ENCODE assay signal across 14 cellular contexts in genomic region chr17:59353936-59354755, GRCh38. TPM values are rescaled to one million over a fixed set of nuclear protein-coding genes. Genes with fewer than 3 reads are reported as not detected.
DNase-seq lines count a peak whose midpoint lies in the region; ATAC-seq, FAIRE-seq and TF ChIP-seq lines count a peak whose summit lies in the region.
"Had no signal": no experiment of that assay in that cellular context is flagged by ENCODE, and none has a peak within 500 bp of the region (broad histone marks: within the 10 kb centered on the region; RNA-seq: fewer than 3 reads in every experiment).

No MANE protein-coding gene starts in this region.

- H3K79me2 ChIP-seq in GM23338 (replicated peaks; ENCODE audit: insufficient read depth): 0 out of 2 replicates have a peak, but pooled peaks cover 2% of the 10 kb centered on the region

- no peak overlapping the region for H2AFZ ChIP-seq in GM23338

- peak overlapping the region; percentile 9; the same call in 1 of the 2 replicates for H3K27ac Mint-ChIP-seq in GM23338
- peak overlapping the region; percentile 79 for H3K27ac Mint-ChIP-seq in stimulated activated effector memory CD8-positive, alpha-beta T cell treated with anti-CD3 and anti-CD28 coated beads, Interleukin-12 subunit alpha, Interleukin-12 subunit beta, amount 100 ng/mL, for 72 hours
- H3K27ac Mint-ChIP-seq: activated T-cell treated with anti-CD3 and anti-CD28 coated beads, Interleukin-2, amount 50 U/mL, for 72 hours had no signal

- no peak overlapping the region for H3K4me3 ChIP-seq in GM23338
- H3K4me3 ChIP-seq: SK-N-MC had no signal

- ATAC-seq in GM23338 (peak; percentile 75), Right ventricle myocardium superior (ENCODE audit: poor library complexity) (peak; percentile 23)
- ATAC-seq in stimulated activated effector memory CD8-positive, alpha-beta T cell treated with anti-CD3 and anti-CD28 coated beads, Interleukin-12 subunit alpha, Interleukin-12 subunit beta, amount 100 ng/mL, for 72 hours: no peak

- H3K4me1 Mint-ChIP-seq in GM23338: peaks cover 23% of the 10 kb centered on the region
- peaks cover 65% of the 10 kb centered on the region for H3K4me1 Mint-ChIP-seq in stimulated activated effector memory CD8-positive, alpha-beta T cell treated with anti-CD3 and anti-CD28 coated beads, Interleukin-12 subunit alpha, Interleukin-12 subunit beta, amount 100 ng/mL, for 72 hours

- peaks cover 10% of the 10 kb centered on the region for H3K36me3 Mint-ChIP-seq in GM23338 (ENCODE audit: low read depth)
- H3K36me3 Mint-ChIP-seq in stimulated activated effector memory CD8-positive, alpha-beta T cell treated with anti-CD3 and anti-CD28 coated beads, Interleukin-12 subunit alpha, Interleukin-12 subunit beta, amount 100 ng/mL, for 72 hours: peaks cover 14% of the 10 kb centered on the region

- TF ChIP-seq POLR2A in GM12891 (IDR thresholded peaks at IDR 0.05; ENCODE audit: low read depth, low read length): no peak

- peaks cover 2% of the 10 kb centered on the region for H3K27me3 Mint-ChIP-seq in GM23338 (ENCODE audit: insufficient read depth, low read depth, poor library complexity)
- H3K27me3 Mint-ChIP-seq: brain had no signal

- TF ChIP-seq CTCF in GM23338 (conservative IDR thresholded peaks at IDR 0.05; ENCODE audit: low read depth in 2 of 2): no peak

- H3F3A ChIP-seq in GM23338 (replicated peaks; ENCODE audit: low read depth): no peaks in the 10 kb centered on the region

- FAIRE-seq in GM12891 (lab: Jason Lieb, UNC): no peak

- DNase-seq in GM23338 (ENCODE audit: low spot score) (peak; percentile 60), NCI-H345 (lab: John Stamatoyannopoulos, UW) (peak; percentile 76), Right ventricle myocardium superior (no peak), cortex of kidney (lab: John Stamatoyannopoulos, UW) (no peak), GM12891 (ENCODE audit: insufficient read length, low spot score) (no peak), amniotic stem cell (lab: John Stamatoyannopoulos, UW) (no peak)
- DNase-seq in stimulated activated effector memory CD8-positive, alpha-beta T cell treated with anti-CD3 and anti-CD28 coated beads, Interleukin-12 subunit alpha, Interleukin-12 subunit beta, amount 100 ng/mL, for 72 hours (ENCODE audit: low spot score in 2 of 2): no peak
- no peak for DNase-seq in activated CD8-positive, alpha-beta memory T cell treated with anti-CD3 and anti-CD28 coated beads, Interleukin-2, amount 50 U/mL, for 48 hours
- DNase-seq: activated CD4-positive, alpha-beta T cell treated with anti-CD3 and anti-CD28 coated beads for 1 hour; activated T-cell treated with anti-CD3 and anti-CD28 coated beads, Interleukin-2, amount 50 U/mL, for 72 hours; NK-92 treated with Interleukin-12 subunit alpha and Interleukin-12 subunit beta, amount 100 ng/mL, for 24 hours; stimulated activated CD4-positive, alpha-beta T cell treated with anti-CD3 and anti-CD28 coated beads, Interleukin-2, amount 100 ng/mL, for 48 hours had no signal

- H3K4me3 Mint-ChIP-seq in GM23338: no peak overlapping the region; the same call in 2 of the 3 replicates
- no peak overlapping the region for H3K4me3 Mint-ChIP-seq in stimulated activated effector memory CD8-positive, alpha-beta T cell treated with anti-CD3 and anti-CD28 coated beads, Interleukin-12 subunit alpha, Interleukin-12 subunit beta, amount 100 ng/mL, for 72 hours
- H3K4me3 Mint-ChIP-seq: brain had no signal

- H3K9me2 ChIP-seq in GM23338 (ENCODE audit: insufficient read depth): peaks cover 15% of the 10 kb centered on the region; the same call in 1 of the 2 replicates

- no peaks in the 10 kb centered on the region for H4K20me1 ChIP-seq in GM23338 (replicated peaks; ENCODE audit: insufficient read depth)

- no peaks in the 10 kb centered on the region for H3K27me3 ChIP-seq in GM23338 (ENCODE audit: insufficient read depth)

- peak overlapping the region; percentile 23; the same call in 1 of the 2 replicates for H3K4me2 ChIP-seq in GM23338

- peaks cover 10% of the 10 kb centered on the region for H3K4me1 ChIP-seq in GM23338 (ENCODE audit: insufficient read depth)

- H3K27ac ChIP-seq in GM23338 (ENCODE audit: low read depth): 0 out of 2 replicates have a peak overlapping the region, but pooled peaks have one; percentile 28
- H3K27ac ChIP-seq: SK-N-MC had no signal

- H3K9me3 Mint-ChIP-seq in GM23338: no peaks in the 10 kb centered on the region
- no peaks in the 10 kb centered on the region for H3K9me3 Mint-ChIP-seq in stimulated activated effector memory CD8-positive, alpha-beta T cell treated with anti-CD3 and anti-CD28 coated beads, Interleukin-12 subunit alpha, Interleukin-12 subunit beta, amount 100 ng/mL, for 72 hours

- intact Hi-C loops in Right ventricle myocardium superior (cut with DNase I): no loop called here

- H3K36me3 ChIP-seq in GM23338 (ENCODE audit: insufficient read depth): no peaks in the 10 kb centered on the region

TF ChIP-seq in GM23338, 12 proteins besides CTCF, POLR2A, EP300 and RAD21 (continues in another document):
- TF ChIP-seq CREB1 (CRISPR knock-in tag; IDR thresholded peaks at IDR 0.05; ENCODE audit: low read depth) (no peak), EZH2 (IDR thresholded peaks at IDR 0.05; ENCODE audit: low read depth, unreplicated experiment) (no peak), REST (IDR thresholded peaks at IDR 0.05; ENCODE audit: unreplicated experiment) (no peak), EZH2phosphoT487 (IDR thresholded peaks at IDR 0.05; ENCODE audit: unreplicated experiment) (no peak), JUNB (IDR thresholded peaks at IDR 0.05; ENCODE audit: unreplicated experiment) (no peak), POLR2AphosphoS5 (IDR thresholded peaks at IDR 0.05; ENCODE audit: low read depth) (no peak)

TF ChIP-seq in GM12891, 5 proteins besides CTCF, POLR2A, EP300 and RAD21:
- TF ChIP-seq POLR2AphosphoS5 (IDR thresholded peaks at IDR 0.05; ENCODE audit: low read depth, low read length) (no peak), POU2F2 (IDR thresholded peaks at IDR 0.05; ENCODE audit: low read depth, low read length) (no peak), PAX5 (IDR thresholded peaks at IDR 0.05; ENCODE audit: insufficient read depth, low read length, severe bottlenecking) (no peak), TAF1 (IDR thresholded peaks at IDR 0.05; ENCODE audit: low read depth, low read length) (no peak), SPI1 (IDR thresholded peaks at IDR 0.05; ENCODE audit: low read depth, low read length) (no peak)

RNA-seq across cellular contexts. Expression of gene YPEL2, which starts 22.7 kb away (rescaled TPM):
- total RNA-seq in GM23338 (2014; rRNA removed; shearing (Covaris generic)): 4.1 and 4.6 TPM in 2 replicates
- polyA plus RNA-seq in GM23338 (2016; fragmentation: Nextera tagmentation; extraction: Ambion mirVana): 2.1 and 5.2 TPM in 2 replicates
- total RNA-seq in Right ventricle myocardium superior: 28.9 TPM
- 1.3 TPM for polyA plus RNA-seq in GM12891 (2012; ENCODE audit: low read depth, missing spikeins)

Comparison
In these comparisons a context has a peak if more than half of its experiments do, and no peak if none do; other contexts are left out.
1. DNase-seq: peak in GM23338 (single experiment) and NCI-H345 (single experiment); none in Right ventricle myocardium superior (single experiment), stimulated activated effector memory CD8-positive, alpha-beta T cell treated with anti-CD3 and anti-CD28 coated beads, Interleukin-12 subunit alpha, Interleukin-12 subunit beta, amount 100 ng/mL, for 72 hours (0 of 2), cortex of kidney (single experiment), GM12891 (single experiment), amniotic stem cell (single experiment) and activated CD8-positive, alpha-beta memory T cell treated with anti-CD3 and anti-CD28 coated beads, Interleukin-2, amount 50 U/mL, for 48 hours (single experiment).